Comparison of ENCODE assay signal across 9 cellular contexts in genomic region chr5:43036856-43037711, GRCh38. TPM values are rescaled to one million over a fixed set of nuclear protein-coding genes. Genes with fewer than 3 reads are reported as not detected.
A peak's percentile ranks its signal among the peaks of the same experiment; 100 is the strongest.
DNase-seq lines count a peak whose midpoint lies in the region; TF ChIP-seq lines count a peak whose summit lies in the region.
"Had no signal": no experiment of that assay in that cellular context is flagged by ENCODE, and none has a peak within 500 bp of the region (broad histone marks: within the 10 kb centered on the region; RNA-seq: fewer than 3 reads in every experiment).

No MANE protein-coding gene starts in this region.

- peaks cover 26 to 97% (median 74%) of the 10 kb centered on the region in 3 donors for H3K27me3 ChIP-seq in sigmoid colon

- H3K9me3 ChIP-seq in sigmoid colon: no peaks in the 10 kb centered on the region

- H3K36me3 ChIP-seq in sigmoid colon: no peaks in the 10 kb centered on the region

- H3K27me3 Mint-ChIP-seq in activated T-helper 1 cell treated with anti-CD3 and anti-CD28 coated beads, Interleukin-12 subunit alpha, Interleukin-12 subunit beta, Interleukin-2, Interleukin-4 antibody, amounts not matched to agents 30 ng/mL and 10 ng/mL and 1 ng/mL, durations not matched to agents 14 hours and 24 hours and 36 hours (ENCODE audit: insufficient read depth): no peaks in the 10 kb centered on the region

- peak overlapping the region; percentile 84 for H3K27ac Mint-ChIP-seq in activated T-helper 1 cell treated with anti-CD3 and anti-CD28 coated beads, Interleukin-12 subunit alpha, Interleukin-12 subunit beta, Interleukin-2, Interleukin-4 antibody, amounts not matched to agents 30 ng/mL and 10 ng/mL and 1 ng/mL, durations not matched to agents 14 hours and 24 hours and 36 hours

- peak overlapping the region; percentile 80 for H3K4me3 Mint-ChIP-seq in activated T-helper 1 cell treated with anti-CD3 and anti-CD28 coated beads, Interleukin-12 subunit alpha, Interleukin-12 subunit beta, Interleukin-2, Interleukin-4 antibody, amounts not matched to agents 30 ng/mL and 10 ng/mL and 1 ng/mL, durations not matched to agents 14 hours and 24 hours and 36 hours

- no peaks in the 10 kb centered on the region for H3K9me3 Mint-ChIP-seq in activated T-helper 1 cell treated with anti-CD3 and anti-CD28 coated beads, Interleukin-12 subunit alpha, Interleukin-12 subunit beta, Interleukin-2, Interleukin-4 antibody, amounts not matched to agents 30 ng/mL and 10 ng/mL and 1 ng/mL, durations not matched to agents 14 hours and 24 hours and 36 hours

- no peaks in the 10 kb centered on the region for H3K36me3 Mint-ChIP-seq in activated T-helper 1 cell treated with anti-CD3 and anti-CD28 coated beads, Interleukin-12 subunit alpha, Interleukin-12 subunit beta, Interleukin-2, Interleukin-4 antibody, amounts not matched to agents 30 ng/mL and 10 ng/mL and 1 ng/mL, durations not matched to agents 14 hours and 24 hours and 36 hours (ENCODE audit: low read depth)

- no peak for TF ChIP-seq POLR2A in sigmoid colon (IDR thresholded peaks at IDR 0.05)

- H3K4me3 ChIP-seq in foreskin fibroblast (ENCODE audit: low read depth in 1 of 2, low read length in 2 of 2): peak overlapping the region; percentile 4 to 49
- H3K4me3 ChIP-seq in sigmoid colon: peak overlapping the region in 3 of 4 donors; percentile 27 to 60 (median 33)

- peak; percentile 49 for DNase-seq in H4 (ENCODE audit: low spot score)
- DNase-seq in activated T-helper 1 cell treated with anti-CD3 and anti-CD28 coated beads, Interleukin-12 subunit alpha, Interleukin-12 subunit beta, Interleukin-2, Interleukin-4 antibody, amounts not matched to agents 30 ng/mL and 10 ng/mL and 1 ng/mL, durations not matched to agents 14 hours and 24 hours and 36 hours (ENCODE audit: low spot score): no peak
- DNase-seq in foreskin fibroblast: peak in 1 of 2 donors; percentile 63
- no peak for DNase-seq in sigmoid colon
- DNase-seq in HuH-7 (ENCODE audit: low spot score): no peak
- DNase-seq in hepatic stellate cell (ENCODE audit: low spot score): no peak
- DNase-seq in GM19240 (ENCODE audit: insufficient read length, low spot score): no peak
- DNase-seq in NCI-H748 (lab: John Stamatoyannopoulos, UW; ENCODE audit: unreplicated experiment): no peak
- DNase-seq: NCI-H1694 had no signal

- H3K27ac ChIP-seq in sigmoid colon: peak overlapping the region; percentile 45 to 89 (median 83)

- intact Hi-C loops in activated T-helper 1 cell treated with anti-CD3 and anti-CD28 coated beads, Interleukin-12 subunit alpha, Interleukin-12 subunit beta, Interleukin-2, Interleukin-4 antibody, amounts not matched to agents 30 ng/mL and 10 ng/mL and 1 ng/mL, durations not matched to agents 14 hours and 24 hours and 36 hours (cut with micrococcal nuclease): no loop called here
- intact Hi-C loops in sigmoid colon (cut with DNase I): no loop called here

- TF ChIP-seq EP300 in sigmoid colon (IDR thresholded peaks at IDR 0.05): no peak

- H3K4me1 Mint-ChIP-seq in activated T-helper 1 cell treated with anti-CD3 and anti-CD28 coated beads, Interleukin-12 subunit alpha, Interleukin-12 subunit beta, Interleukin-2, Interleukin-4 antibody, amounts not matched to agents 30 ng/mL and 10 ng/mL and 1 ng/mL, durations not matched to agents 14 hours and 24 hours and 36 hours (ENCODE audit: low read depth): peaks cover 58% of the 10 kb centered on the region

- peaks cover 0 to 33% (median 21%) of the 10 kb centered on the region in 4 donors for H3K4me1 ChIP-seq in sigmoid colon

- TF ChIP-seq CTCF in foreskin fibroblast (IDR thresholded peaks at IDR 0.05; ENCODE audit: low read depth, low read length) (no peak), sigmoid colon (IDR thresholded peaks at IDR 0.05) (no peak)

- 26 to 53% methylated on average over 38 of the region's 38 CpGs for WGBS in sigmoid colon, 2 donors

RNA-seq across cellular contexts. Expression of gene ANXA2R, which starts 3.0 kb away (rescaled TPM):
- 4.5 TPM in 2 replicates for total RNA-seq in H4 (2014; rRNA removed; shearing (Covaris generic))
- 0.88 and 0.93 TPM in 2 replicates for total RNA-seq in activated T-helper 1 cell treated with anti-CD3 and anti-CD28 coated beads, Interleukin-12 subunit alpha, Interleukin-12 subunit beta, Interleukin-2, Interleukin-4 antibody, amounts not matched to agents 30 ng/mL and 10 ng/mL and 1 ng/mL, durations not matched to agents 14 hours and 24 hours and 36 hours
- 1 to 10 TPM; 1.8 to 4.4 (median 3.7) TPM for total RNA-seq in sigmoid colon
- polyA plus RNA-seq in sigmoid colon: 10 to 100 TPM in 1 of 3 donors, 1 to 10 TPM in 1, under 1 TPM in 1; 0.69 to 12.4 (median 1.8) TPM
